ENCODE assay signal across 8 cellular contexts in the genomic region with DNA sequence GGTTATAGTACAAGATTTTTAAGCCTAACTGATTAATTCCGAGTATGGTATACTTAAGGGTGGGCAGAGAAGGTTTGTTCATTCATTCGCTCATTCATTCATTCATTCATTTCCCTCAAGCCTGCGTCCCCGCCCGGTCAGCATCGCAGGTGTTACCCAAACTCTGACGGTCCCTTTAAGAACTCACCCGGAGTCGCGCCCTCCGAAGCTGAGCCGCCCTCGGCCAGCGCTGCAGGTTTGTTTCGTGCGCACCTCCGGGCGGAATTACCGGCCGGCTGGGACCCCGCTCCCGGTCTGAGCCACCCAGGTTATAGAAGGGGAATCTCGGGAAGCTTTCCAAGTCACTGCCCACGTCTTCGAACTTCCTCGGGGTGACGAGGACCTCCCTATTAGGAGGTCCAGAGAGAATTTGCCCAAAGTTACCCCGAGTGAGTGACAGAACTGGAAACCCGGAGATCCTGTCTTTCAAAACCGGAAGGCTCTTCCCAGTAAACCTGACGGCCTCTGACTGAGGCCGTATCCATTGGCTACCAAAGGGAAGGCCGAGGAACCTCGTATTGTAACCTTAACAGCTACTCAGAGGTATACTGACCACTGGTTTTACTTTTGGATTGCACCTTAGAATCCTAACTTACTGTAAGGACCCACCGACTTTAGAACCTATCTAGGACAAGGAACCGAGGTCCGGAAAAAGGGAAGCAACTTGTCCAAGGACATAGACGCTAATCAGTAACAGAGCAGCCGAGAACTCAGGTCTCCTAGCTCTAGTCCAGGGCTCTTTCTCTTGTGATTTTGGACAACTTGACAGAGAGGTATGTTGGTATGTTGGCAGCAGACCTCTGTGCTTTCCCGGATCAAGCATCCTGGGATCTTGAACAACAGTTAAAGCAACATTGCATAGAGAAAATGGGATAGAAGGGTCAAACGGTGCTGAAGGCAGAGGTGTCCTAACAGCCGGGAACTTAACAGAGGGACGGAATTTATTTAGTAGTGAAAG.
DNase-seq lines count a peak whose midpoint lies in the region; TF ChIP-seq lines count a peak whose summit lies in the region.

No MANE protein-coding gene starts in this region.

- H3K27ac ChIP-seq in HUES48 (ENCODE audit: low read depth, low read length), result peak overlapping the region; percentile 97

- no peaks in the 10 kb centered on the region for H3K9me3 ChIP-seq in HUES48 (ENCODE audit: control insufficient read depth, insufficient read depth, low read length)

- peaks cover 19% of the 10 kb centered on the region for H3K4me1 ChIP-seq in HUES48 (ENCODE audit: control insufficient read depth, insufficient read depth, low read length)

- peak overlapping the region; percentile 98 for H3K4me3 ChIP-seq in HUES48 (ENCODE audit: low read depth, low read length)
- peak overlapping the region; percentile 85 to 92 for H3K4me3 ChIP-seq in cardiac fibroblast (replicated peaks in 1 of 2; ENCODE audit: low read depth in 2 of 2, low read length in 2 of 2)

- no peak overlapping the region; the same call in 1 of the 2 replicates for H3K9ac ChIP-seq in HUES48 (ENCODE audit: low read depth, low read length)

- no peak for TF ChIP-seq CTCF in cardiac fibroblast (IDR thresholded peaks at IDR 0.05; ENCODE audit: low read depth, low read length)

- no peaks in the 10 kb centered on the region for H3K27me3 ChIP-seq in HUES48 (ENCODE audit: control insufficient read depth, insufficient read depth, low read length)

- DNase-seq in NCI-H1092 treated with DMSO at 0.1 percent for 48 hours (lab: John Stamatoyannopoulos, UW) (peak; percentile 4), NCI-H1092 (lab: John Stamatoyannopoulos, UW) (no peak), SW480 (ENCODE audit: low spot score) (peak; percentile 86), cardiac fibroblast (ENCODE audit: low read depth in 2 of 2) (no peak), kidney tubule cell (ENCODE audit: low spot score) (peak; percentile 87), SKM-1 treated with dmso at 0.1 percent for 144 hours (lab: John Stamatoyannopoulos, UW; ENCODE audit: unreplicated experiment) (no peak)
- peak; percentile 36 to 39 for DNase-seq in stimulated activated CD4-positive, alpha-beta T cell treated with anti-CD3 and anti-CD28 coated beads, Interleukin-2, amount 100 ng/mL, for 24 hours

- H3K36me3 ChIP-seq in HUES48 (ENCODE audit: control insufficient read depth, insufficient read depth, low read length), result peaks cover 18% of the 10 kb centered on the region

Comparison
In these comparisons a context has a peak if more than half of its experiments do, and no peak if none do; other contexts are left out.
1. DNase-seq: peak in NCI-H1092 treated with DMSO at 0.1 percent for 48 hours (single experiment), SW480 (single experiment), kidney tubule cell (single experiment) and stimulated activated CD4-positive, alpha-beta T cell treated with anti-CD3 and anti-CD28 coated beads, Interleukin-2, amount 100 ng/mL, for 24 hours (2 of 2); none in NCI-H1092 (single experiment), cardiac fibroblast (0 of 2) and SKM-1 treated with dmso at 0.1 percent for 144 hours (single experiment).